Comparison of ENCODE assay signal across 17 cellular contexts in the genomic region with DNA sequence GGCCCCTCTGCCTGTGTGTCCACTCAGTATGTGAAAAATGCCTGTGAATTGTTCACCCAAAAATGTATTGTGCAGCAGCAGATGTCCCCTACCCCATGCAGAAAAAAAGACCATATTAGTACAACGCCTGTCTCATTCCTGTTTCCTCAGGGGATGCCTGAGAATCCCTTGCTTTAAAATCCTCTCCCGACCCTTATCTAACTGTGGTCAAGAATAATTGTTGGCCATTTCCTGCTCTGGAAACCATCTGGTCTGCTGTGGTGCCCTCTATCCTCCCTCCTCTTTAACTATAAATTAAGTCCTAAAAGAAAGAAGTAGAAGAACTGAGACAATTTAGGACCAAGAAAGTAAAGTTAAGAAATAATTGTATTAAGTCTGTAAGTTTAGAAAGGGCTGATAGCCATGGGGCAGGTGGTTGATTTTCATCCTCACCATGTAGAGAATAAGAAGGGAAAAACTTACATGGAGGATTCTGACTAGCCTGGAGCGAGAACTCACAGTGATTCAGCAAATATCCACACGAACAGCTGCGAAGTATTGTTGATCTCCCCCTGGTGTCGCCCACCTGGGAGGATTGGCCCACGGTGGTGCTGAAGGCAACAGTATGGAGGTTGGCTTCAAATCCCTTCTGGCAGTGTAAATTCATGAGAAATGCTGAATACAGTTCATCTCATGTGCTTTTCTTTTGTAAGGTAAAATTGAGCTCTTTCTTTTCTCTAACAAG.
DNase-seq lines count a peak whose midpoint lies in the region; ATAC-seq and TF ChIP-seq lines count a peak whose summit lies in the region.
"Had no signal": no experiment of that assay in that cellular context is flagged by ENCODE, and none has a peak within 500 bp of the region (broad histone marks: within the 10 kb centered on the region; RNA-seq: fewer than 3 reads in every experiment).

No MANE protein-coding gene starts in this region.

- H3K9me3 ChIP-seq in heart left ventricle (no peaks in the 10 kb centered on the region), mesodermal cell (ENCODE audit: control insufficient read depth, low read length) (peaks cover 30% of the 10 kb centered on the region), transverse colon (no peaks in the 10 kb centered on the region), WERI-Rb-1 (ENCODE audit: severe bottlenecking) (no peaks in the 10 kb centered on the region)
- H3K9me3 ChIP-seq: adrenal gland, upper lobe of left lung had no signal

- H3K4me3 ChIP-seq in heart left ventricle, result no peak overlapping the region
- no peak overlapping the region for H3K4me3 ChIP-seq in choroid plexus epithelial cell (ENCODE audit: low read depth, low read length)
- no peak overlapping the region for H3K4me3 ChIP-seq in mesodermal cell (ENCODE audit: extremely low read depth, insufficient read depth, low read length, poor library complexity, severe bottlenecking)
- H3K4me3 ChIP-seq in transverse colon, result no peak overlapping the region
- H3K4me3 ChIP-seq in WERI-Rb-1 (ENCODE audit: low read depth, low read length), result no peak overlapping the region
- H3K4me3 ChIP-seq: adrenal gland, PC-9, upper lobe of left lung had no signal

- TF ChIP-seq POLR2A in heart left ventricle (IDR thresholded peaks at IDR 0.05) (no peak), transverse colon (IDR thresholded peaks at IDR 0.05) (no peak)

- H3K27me3 ChIP-seq in heart left ventricle, result peaks cover 0 to 4% (median 0%) of the 10 kb centered on the region in 9 donors
- H3K27me3 ChIP-seq in transverse colon, result no peaks in the 10 kb centered on the region
- H3K27me3 ChIP-seq in WERI-Rb-1 (ENCODE audit: insufficient read depth, low read depth, severe bottlenecking), result no peaks in the 10 kb centered on the region
- H3K27me3 ChIP-seq: adrenal gland, upper lobe of left lung had no signal

- TF ChIP-seq EP300 in transverse colon (IDR thresholded peaks at IDR 0.05; ENCODE audit: low read depth), result no peak

- H3K27ac ChIP-seq in heart left ventricle (peak overlapping the region in 11 of 12 donors; percentile 13 to 93 (median 63)), mesodermal cell (ENCODE audit: low read depth, low read length, severe bottlenecking) (peak overlapping the region; percentile 93), transverse colon (peak overlapping the region; percentile 77 to 94 (median 88)), WERI-Rb-1 (no peak overlapping the region)
- H3K27ac ChIP-seq: HL-60 had no signal

- H3K4me1 ChIP-seq in heart left ventricle (peaks cover 0 to 81% (median 56%) of the 10 kb centered on the region in 12 donors), mesodermal cell (ENCODE audit: control insufficient read depth, insufficient read depth, low read length, poor library complexity, severe bottlenecking) (peaks cover 58% of the 10 kb centered on the region), transverse colon (peaks cover 7 to 20% (median 13%) of the 10 kb centered on the region in 4 donors)

- intact Hi-C loops in heart left ventricle (cut with DNase I) (no loop called here), Right ventricle myocardium superior (cut with DNase I) (no loop called here), transverse colon (cut with DNase I; ENCODE audit: low total_unique reads) (no loop called here)

- ATAC-seq in heart left ventricle, result no peak
- ATAC-seq in Right ventricle myocardium superior (ENCODE audit: poor library complexity), result no peak
- ATAC-seq: effector memory CD8-positive, alpha-beta T cell had no signal

- no peak for DNase-seq in heart left ventricle
- DNase-seq in Right ventricle myocardium superior, result no peak
- DNase-seq in choroid plexus epithelial cell (ENCODE audit: low read depth), result peak; percentile 91
- no peak for DNase-seq in transverse colon
- DNase-seq in WERI-Rb-1, result no peak
- DNase-seq in HUDEP-2 (lab: John Stamatoyannopoulos, UW; ENCODE audit: unreplicated experiment in 76 of 76), result no peak
- DNase-seq in superior temporal gyrus (ENCODE audit: extremely low spot score), result no peak
- DNase-seq: 8988T; adrenal gland; Caco-2; effector memory CD8-positive, alpha-beta T cell; naive B cell; NCI-H446; upper lobe of left lung had no signal

- peaks cover 0 to 3% (median 0%) of the 10 kb centered on the region in 9 donors for H3K36me3 ChIP-seq in heart left ventricle
- H3K36me3 ChIP-seq in mesodermal cell (ENCODE audit: control insufficient read depth, insufficient read depth, low read length), result peaks cover 59% of the 10 kb centered on the region
- no peaks in the 10 kb centered on the region for H3K36me3 ChIP-seq in transverse colon
- H3K36me3 ChIP-seq in WERI-Rb-1, result 0 out of 2 replicates have a peak, but pooled peaks cover 3% of the 10 kb centered on the region
- H3K36me3 ChIP-seq: adrenal gland, upper lobe of left lung had no signal

- no peak for TF ChIP-seq CTCF in heart left ventricle (IDR thresholded peaks at IDR 0.05)
- TF ChIP-seq CTCF in choroid plexus epithelial cell (conservative IDR thresholded peaks at IDR 0.05; ENCODE audit: low read depth, low read length), result no peak
- TF ChIP-seq CTCF in transverse colon (IDR thresholded peaks at IDR 0.05), result no peak
- no peak for TF ChIP-seq CTCF in WERI-Rb-1 (IDR thresholded peaks at IDR 0.05; ENCODE audit: low read depth, low read length)

- in situ Hi-C loops in transverse colon (cut with MboI; ENCODE audit: low pct_ligation_motif_present in 1 of 4, low pct_unique_long_range_greater_than_20kb in 1 of 4, low sequenced_read_pairs in 3 of 4), result no loop called here

- WGBS in heart left ventricle, 4 donors, result 56 to 65% (median 64%) methylated on average over 7 of the region's 7 CpGs
- WGBS in mesodermal cell (ENCODE audit: insufficient coverage in 2 of 2), 2 experiments, result 75 to 85% methylated on average over 4 to 7 of the region's 7 CpGs
- WGBS in transverse colon (ENCODE audit: low coverage in 1 of 2), 2 donors, result 68 to 71% methylated on average over 6 to 7 of the region's 7 CpGs
